In the genomic region with DNA sequence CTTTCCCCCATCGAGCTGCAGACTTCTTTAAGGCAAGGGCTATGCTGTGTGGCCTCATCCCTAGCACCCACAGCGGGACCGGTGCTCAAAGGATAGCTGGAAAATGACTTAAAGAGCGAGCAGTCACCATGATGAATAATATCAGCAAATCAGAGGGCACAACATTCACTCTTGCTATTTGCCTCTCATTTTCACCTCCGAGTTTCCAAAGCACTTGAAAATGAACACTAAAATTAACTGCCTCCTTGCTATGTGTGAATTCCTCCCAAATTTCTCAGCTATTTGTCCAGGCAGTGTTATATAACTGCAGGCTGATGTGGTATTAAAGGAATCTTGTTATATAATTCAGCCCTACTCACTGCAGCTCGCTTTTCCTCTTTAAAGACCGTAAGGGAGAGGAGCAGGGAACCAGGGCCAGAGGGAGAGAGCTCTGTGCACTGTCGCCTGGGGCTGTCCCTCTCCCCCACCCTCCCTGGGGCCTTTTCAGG, we compare ENCODE assay signal across 11 cellular contexts. TPM values are rescaled to one million over a fixed set of nuclear protein-coding genes. Genes with fewer than 3 reads are reported as not detected.
DNase-seq lines count a peak whose midpoint lies in the region; ATAC-seq, FAIRE-seq and TF ChIP-seq lines count a peak whose summit lies in the region.
"Had no signal": no experiment of that assay in that cellular context is flagged by ENCODE, and none has a peak within 500 bp of the region (broad histone marks: within the 10 kb centered on the region; RNA-seq: fewer than 3 reads in every experiment).

No MANE protein-coding gene starts in this region.

- FAIRE-seq in A549 (lab: Jason Lieb, UNC), result no peak
- no peak for FAIRE-seq in H1 (lab: Jason Lieb, UNC)
- FAIRE-seq: D721Med, frontal cortex had no signal

- H2AFZ ChIP-seq in H1 (ENCODE audit: low read length), result no peak overlapping the region; the same call in 1 of the 2 replicates

- H3K18ac ChIP-seq in H1 (ENCODE audit: extremely low read depth, low read length), result peak overlapping the region; percentile 71

- TF ChIP-seq POLR2A in A549 (IDR thresholded peaks at IDR 0.05; ENCODE audit: low read length), result no peak
- TF ChIP-seq POLR2A in H1 (IDR thresholded peaks at IDR 0.05; ENCODE audit: control extremely low read depth in 1 of 2, low read depth in 2 of 2, low read length in 2 of 2), result no peak

- no peaks in the 10 kb centered on the region for H3K36me3 ChIP-seq in MG63
- H3K36me3 ChIP-seq in H1 (ENCODE audit: control insufficient read depth in 2 of 4, insufficient read depth in 4 of 4, low read length in 3 of 4), result no peaks in the 10 kb centered on the region

- H3K27me3 Mint-ChIP-seq in naive thymus-derived CD8-positive, alpha-beta T cell, result peaks cover 48 to 87% (median 73%) of the 10 kb centered on the region in 5 donors

- H2BK15ac ChIP-seq in H1 (ENCODE audit: low read length), result no peak overlapping the region

- peak overlapping the region in 1 of 2 experiments; percentile 92; a peak in 3 of 6 replicates for H3K27ac ChIP-seq in A549
- no peak overlapping the region for H3K27ac ChIP-seq in H1 (ENCODE audit: low read depth, low read length)

- H4K8ac ChIP-seq in H1 (ENCODE audit: extremely low read depth, insufficient read depth, low read length), result no peak overlapping the region

- no peak overlapping the region for H4K5ac ChIP-seq in H1 (ENCODE audit: insufficient read length, low read depth, low read length)

- TF ChIP-seq RAD21 in A549 (conservative IDR thresholded peaks at IDR 0.05 in 1 of 2, IDR thresholded peaks at IDR 0.05 in 1 of 2) (no peak), H1 (IDR thresholded peaks at IDR 0.05 in 1 of 2, conservative IDR thresholded peaks at IDR 0.05 in 1 of 2; ENCODE audit: low read depth in 2 of 2, low read length in 2 of 2) (no peak)

- H3K4me1 ChIP-seq in A549 (0 out of 3 replicates have a peak, but pooled peaks cover 3% of the 10 kb centered on the region), H1 (replicated peaks in 1 of 4; ENCODE audit: control insufficient read depth in 3 of 4, insufficient read depth in 4 of 4, low read length in 3 of 4) (peaks cover 0 to 7% (median 5%) of the 10 kb centered on the region in 4 experiments; a peak in 4 of 7 replicates)

- H3K4me3 Mint-ChIP-seq in naive thymus-derived CD8-positive, alpha-beta T cell, result peak overlapping the region in 9 of 10 donors; percentile 50 to 91 (median 83)

- H3K4me2 ChIP-seq in A549 (peak overlapping the region; percentile 75), H1 (ENCODE audit: insufficient read depth in 1 of 2, low read depth in 2 of 2, low read length in 2 of 2) (peak overlapping the region; percentile 66 to 71; a peak in 3 of 4 replicates)

- POLR2A ChIA-PET in A549 (lab: Yijun Ruan, JAX) (interaction anchor here (0.8 kb wide), 1 partner anchor 13 kb away, joined by 3 read pairs; no protein-coding TSS in a partner anchor), H1 (lab: Charles Lee; ENCODE audit: partially characterized antibody) (interaction anchor here (0.7 to 1.9 kb wide), 4 partner anchors 9 to 45 kb away, joined by 3 to 8 read pairs (median 4); a partner anchor contains a TSS)
- POLR2A ChIA-PET in naive thymus-derived CD8-positive, alpha-beta T cell (lab: Charles Lee), result no interaction called here

- H3K9me3 ChIP-seq in A549 (no peaks in the 10 kb centered on the region), MG63 (no peaks in the 10 kb centered on the region), H1 (ENCODE audit: insufficient read depth in 2 of 2, low read depth in 1 of 2, low read length in 1 of 2) (no peaks in the 10 kb centered on the region)

- no peak overlapping the region for H3K9ac ChIP-seq in H1 (replicated peaks in 1 of 4; ENCODE audit: extremely low read depth in 1 of 4, low read depth in 3 of 4, low read length in 3 of 4)

- peak; percentile 1 to 33; a peak in 3 of 6 replicates for ATAC-seq in A549
- peak in 1 of 2 donors; percentile 2 for ATAC-seq in naive thymus-derived CD8-positive, alpha-beta T cell
- ATAC-seq in GM18907 (IDR thresholded peaks at IDR 0.05; ENCODE audit: unreplicated experiment), result no peak

- no peak overlapping the region for H2AK5ac ChIP-seq in H1 (ENCODE audit: low read depth, low read length)

- peak overlapping the region; percentile 70; the same call in 1 of the 3 replicates for H3K4me3 ChIP-seq in A549
- peak overlapping the region; percentile 42 for H3K4me3 ChIP-seq in MG63
- H3K4me3 ChIP-seq in H1 (ENCODE audit: extremely low read depth in 1 of 4, insufficient read depth in 2 of 4, low read depth in 3 of 4, low read length in 4 of 4), result peak overlapping the region in 2 of 4 experiments; percentile 42 to 68; a peak in 4 of 8 replicates

- no peak overlapping the region for H2BK5ac ChIP-seq in H1 (ENCODE audit: low read depth, low read length)

- no peaks in the 10 kb centered on the region for H3K9me3 Mint-ChIP-seq in naive thymus-derived CD8-positive, alpha-beta T cell

- H3K23me2 ChIP-seq in H1 (ENCODE audit: low read depth, low read length), result peaks cover 10% of the 10 kb centered on the region; the same call in 1 of the 2 replicates

- no peak overlapping the region for H3K4ac ChIP-seq in H1 (replicated peaks; ENCODE audit: insufficient read length, low read depth, low read length)

- CTCF ChIA-PET in A549 (lab: Yijun Ruan, JAX) (interaction anchor here (0.7 to 27.5 kb wide), 14 partner anchors 10 to 582 kb away, joined by 3 to 612 read pairs (median 4); no protein-coding TSS in a partner anchor), H1 (lab: Charles Lee; ENCODE audit: partially characterized antibody) (interaction anchor here (0.9 to 20.0 kb wide), 9 partner anchors 9 to 357 kb away, joined by 3 to 429 read pairs (median 4); no protein-coding TSS in a partner anchor)

- H4K20me1 ChIP-seq in H1 (replicated peaks in 1 of 2; ENCODE audit: control insufficient read depth in 1 of 2, insufficient read depth in 2 of 2, low read length in 2 of 2), result no peaks in the 10 kb centered on the region

- H3K56ac ChIP-seq in H1 (replicated peaks; ENCODE audit: insufficient read length, low read depth, low read length), result no peak overlapping the region

- no peak overlapping the region for H3K23ac ChIP-seq in H1 (ENCODE audit: insufficient read length)

- H3K79me2 ChIP-seq in H1 (ENCODE audit: control insufficient read depth in 1 of 2, insufficient read depth in 2 of 2, low read length in 2 of 2), result no peaks in the 10 kb centered on the region

- H3K14ac ChIP-seq in H1 (ENCODE audit: insufficient read length), result no peak overlapping the region

- H2BK12ac ChIP-seq in H1 (ENCODE audit: low read depth, low read length), result no peak overlapping the region

- WGBS in A549 (ENCODE audit: missing lambda C conversion rate), result 79% methylated on average over 8 of the region's 8 CpGs
- 58% methylated on average over 8 of the region's 8 CpGs; no CpG with 5 or more reads in 1 of the 2 experiments for WGBS in H1 (ENCODE audit: extremely low coverage in 1 of 2, insufficient coverage in 1 of 2, insufficient read length in 1 of 2, insufficient replicate concordance in 2 of 2, low coverage in 1 of 2, low lambda C conversion rate in 2 of 2, missing lambda C conversion rate in 1 of 2), 2 experiments

- H3K27ac Mint-ChIP-seq in naive thymus-derived CD8-positive, alpha-beta T cell, result peak overlapping the region in 1 of 10 donors; percentile 42

- TF ChIP-seq EP300 in A549 (IDR thresholded peaks at IDR 0.05) (no peak), H1 (IDR thresholded peaks at IDR 0.05; ENCODE audit: borderline replicate concordance in 1 of 2, low read depth in 2 of 2, low read length in 2 of 2) (no peak)

- DNase-seq in A549 (ENCODE audit: low read depth in 1 of 2, low spot score in 1 of 2) (no peak), MG63 (no peak), H1 (ENCODE audit: low read depth in 1 of 2, low spot score in 2 of 2) (no peak), NCI-H2029 treated with DMSO at 0.1 percent for 48 hours (lab: John Stamatoyannopoulos, UW) (no peak), RPMI8226 (no peak), NCI-H1417 (lab: John Stamatoyannopoulos, UW) (no peak)
- no peak for DNase-seq in naive thymus-derived CD8-positive, alpha-beta T cell
- DNase-seq: T-helper 9 cell had no signal

- H3K36me3 Mint-ChIP-seq in naive thymus-derived CD8-positive, alpha-beta T cell, result peaks cover 0 to 5% (median 2%) of the 10 kb centered on the region in 3 donors

- TF ChIP-seq CTCF in A549 (IDR thresholded peaks at IDR 0.05) (no peak), H1 (IDR thresholded peaks at IDR 0.05; ENCODE audit: control extremely low read depth in 1 of 3, insufficient read depth in 1 of 3, low read depth in 1 of 3, low read length in 3 of 3) (no peak)

- H3K79me1 ChIP-seq in H1 (ENCODE audit: low read depth, low read length), result no peaks in the 10 kb centered on the region

- no peak overlapping the region for H2BK120ac ChIP-seq in H1 (replicated peaks; ENCODE audit: low read depth, low read length)

- H3K27me3 ChIP-seq in MG63 (peaks cover 23% of the 10 kb centered on the region), H1 (replicated peaks in 1 of 4; ENCODE audit: control insufficient read depth in 3 of 4, extremely low read depth in 1 of 4, insufficient read depth in 3 of 4, low read length in 3 of 4) (peaks cover 14 to 32% (median 25%) of the 10 kb centered on the region in 4 experiments)

- no peak overlapping the region for H4K91ac ChIP-seq in H1 (replicated peaks; ENCODE audit: insufficient read length, low read length)

- no peak overlapping the region for H2BK20ac ChIP-seq in H1 (ENCODE audit: low read length)

- peaks cover 5 to 20% (median 15%) of the 10 kb centered on the region in 4 donors for H3K4me1 Mint-ChIP-seq in naive thymus-derived CD8-positive, alpha-beta T cell

RNA-seq across cellular contexts. Expression of a gene that starts 1.5 kb away (rescaled TPM):
- polyA plus RNA-seq in A549 (2011; rRNA removed) (0.53 and 0.68 TPM in 2 replicates), A549 (2017; fragmentation: RNase III; extraction: RNeasy Plus Mini Kit Qiagen cat#74134 plus additional on column Dnase treatment) (0.64 to 1.2 TPM (median 1.1 TPM) in 3 replicates), H1 (2011; rRNA removed) (0.09 and 0.57 TPM in 2 replicates)
- polyA plus RNA-seq in A549 (2012; cell fraction: cytosol; rRNA removed), result 0.41 and 0.87 TPM in 2 replicates
- 0.48 and 0.71 TPM in 2 replicates for polyA plus RNA-seq in A549 (2012; cell fraction: nucleus; rRNA removed)
- 0.17 and 1.2 TPM in 2 replicates for polyA minus RNA-seq in A549 (2011; rRNA and poly(A)+ RNA removed)
- 1.0 and 2.0 TPM in 2 replicates for total RNA-seq in MG63 (2014; rRNA removed; shearing (Covaris generic); ENCODE audit: low replicate concordance)
- total RNA-seq in H1 (2021; fragmentation: NEBNext Ultra II Directional; extraction: Animal tissue kit (Norgen Biotek cat#: 25700)), result 0.13 and 0.25 TPM in 2 replicates
- 0.32 TPM for polyA plus RNA-seq in H1 (2011; cell fraction: cytosol; rRNA removed)
- 0.47 TPM for polyA plus RNA-seq in H1 (2011; cell fraction: nucleus; rRNA removed)
- 0.16 to 0.46 TPM (median 0.30 TPM) in 4 replicates for polyA plus RNA-seq in H1 (2012, experiment 1 of 2)
- polyA plus RNA-seq in H1 (2012, experiment 2 of 2), result 0.17 TPM
- polyA plus RNA-seq in H1 (2013, experiment 1 of 2), result 0.59 TPM
- 0.28 TPM for polyA plus RNA-seq in H1 (2013, experiment 2 of 2)
- 0.05 and 0.19 TPM in 2 replicates for polyA minus RNA-seq in H1 (2011; rRNA and poly(A)+ RNA removed)
- polyA minus RNA-seq in H1 (2011; cell fraction: cytosol; rRNA and poly(A)+ RNA removed), result not detected
- not detected for polyA minus RNA-seq in H1 (2011; cell fraction: nucleus; rRNA and poly(A)+ RNA removed)
- not detected for total RNA-seq in naive thymus-derived CD8-positive, alpha-beta T cell
- not detected for polyA plus RNA-seq in naive thymus-derived CD8-positive, alpha-beta T cell

RNA-seq across cellular contexts. Expression of a gene that starts 35.4 kb away (rescaled TPM):
- polyA plus RNA-seq in A549 (2011; rRNA removed) (8.2 and 10.0 TPM in 2 replicates), A549 (2017; fragmentation: RNase III; extraction: RNeasy Plus Mini Kit Qiagen cat#74134 plus additional on column Dnase treatment) (2.4 to 3.0 TPM (median 2.8 TPM) in 3 replicates), H1 (2011; rRNA removed) (8.6 and 10.1 TPM in 2 replicates)
- polyA plus RNA-seq in A549 (2012; cell fraction: cytosol; rRNA removed), result 6.4 and 7.0 TPM in 2 replicates
- polyA plus RNA-seq in A549 (2012; cell fraction: nucleus; rRNA removed), result 7.4 and 8.3 TPM in 2 replicates
- polyA minus RNA-seq in A549 (2011; rRNA and poly(A)+ RNA removed), result 13.2 and 22.4 TPM in 2 replicates
- total RNA-seq in MG63 (2014; rRNA removed; shearing (Covaris generic); ENCODE audit: low replicate concordance), result 2.0 and 2.4 TPM in 2 replicates
- total RNA-seq in H1 (2021; fragmentation: NEBNext Ultra II Directional; extraction: Animal tissue kit (Norgen Biotek cat#: 25700)), result 4.6 and 6.4 TPM in 2 replicates
- polyA plus RNA-seq in H1 (2011; cell fraction: cytosol; rRNA removed), result 8.1 TPM
- polyA plus RNA-seq in H1 (2011; cell fraction: nucleus; rRNA removed), result 7.3 TPM
- 4.5 to 8.2 TPM (median 5.7 TPM) in 4 replicates for polyA plus RNA-seq in H1 (2012, experiment 1 of 2)
- polyA plus RNA-seq in H1 (2012, experiment 2 of 2), result 1.9 TPM
- 3.8 TPM for polyA plus RNA-seq in H1 (2013, experiment 1 of 2)
- 4.2 TPM for polyA plus RNA-seq in H1 (2013, experiment 2 of 2)
- 23.2 and 30.8 TPM in 2 replicates for polyA minus RNA-seq in H1 (2011; rRNA and poly(A)+ RNA removed)
- 7.7 TPM for polyA minus RNA-seq in H1 (2011; cell fraction: cytosol; rRNA and poly(A)+ RNA removed)
- polyA minus RNA-seq in H1 (2011; cell fraction: nucleus; rRNA and poly(A)+ RNA removed), result 7.2 TPM
- total RNA-seq in naive thymus-derived CD8-positive, alpha-beta T cell, result 10 to 100 TPM in 1 of 2 experiments, 1 to 10 TPM in 1; 6.5 to 10.8 TPM
- polyA plus RNA-seq in naive thymus-derived CD8-positive, alpha-beta T cell, result 1 to 10 TPM; 1.3 to 4.3 (median 2.1) TPM

RNA-seq across cellular contexts. Expression of a gene that starts 43.8 kb away (rescaled TPM):
- polyA plus RNA-seq in A549 (2011; rRNA removed) (65.1 and 84.4 TPM in 2 replicates), A549 (2017; fragmentation: RNase III; extraction: RNeasy Plus Mini Kit Qiagen cat#74134 plus additional on column Dnase treatment) (111 to 150 TPM (median 121 TPM) in 3 replicates), H1 (2011; rRNA removed) (37.7 and 58.8 TPM in 2 replicates)
- polyA plus RNA-seq in A549 (2012; cell fraction: cytosol; rRNA removed), result 199 and 238 TPM in 2 replicates
- polyA plus RNA-seq in A549 (2012; cell fraction: nucleus; rRNA removed), result 130 and 275 TPM in 2 replicates
- 37.3 and 46.5 TPM in 2 replicates for polyA minus RNA-seq in A549 (2011; rRNA and poly(A)+ RNA removed)
- total RNA-seq in MG63 (2014; rRNA removed; shearing (Covaris generic); ENCODE audit: low replicate concordance), result 31.3 and 33.2 TPM in 2 replicates
- 215 and 228 TPM in 2 replicates for total RNA-seq in H1 (2021; fragmentation: NEBNext Ultra II Directional; extraction: Animal tissue kit (Norgen Biotek cat#: 25700))
- 42.1 TPM for polyA plus RNA-seq in H1 (2011; cell fraction: cytosol; rRNA removed)
- 79.0 TPM for polyA plus RNA-seq in H1 (2011; cell fraction: nucleus; rRNA removed)
- 130 to 156 TPM (median 139 TPM) in 4 replicates for polyA plus RNA-seq in H1 (2012, experiment 1 of 2)
- polyA plus RNA-seq in H1 (2012, experiment 2 of 2), result 24.6 TPM
- polyA plus RNA-seq in H1 (2013, experiment 1 of 2), result 102 TPM
- polyA plus RNA-seq in H1 (2013, experiment 2 of 2), result 111 TPM
- 50.6 and 53.5 TPM in 2 replicates for polyA minus RNA-seq in H1 (2011; rRNA and poly(A)+ RNA removed)
- polyA minus RNA-seq in H1 (2011; cell fraction: cytosol; rRNA and poly(A)+ RNA removed), result 104 TPM
- polyA minus RNA-seq in H1 (2011; cell fraction: nucleus; rRNA and poly(A)+ RNA removed), result 131 TPM
- 1 to 10 TPM in 1 of 2 experiments, under 1 TPM in 1; 0.66 to 1.4 TPM for total RNA-seq in naive thymus-derived CD8-positive, alpha-beta T cell
- under 1 TPM in 1 of 3 donors, not detected in 2; 0.58 TPM for polyA plus RNA-seq in naive thymus-derived CD8-positive, alpha-beta T cell

Comparison
In these comparisons a context has a peak if more than half of its experiments do, and no peak if none do; other contexts are left out.
1. RNA of a gene that starts 43.8 kb away (total RNA-seq): 215 to 228 TPM in H1 and 31.3 to 33.2 TPM in MG63; 0.66 to 1.4 TPM in naive thymus-derived CD8-positive, alpha-beta T cell; every median in the first group is over 10 times any median in the second.